8 cellular contexts compared by ENCODE assay signal in the genomic region with DNA sequence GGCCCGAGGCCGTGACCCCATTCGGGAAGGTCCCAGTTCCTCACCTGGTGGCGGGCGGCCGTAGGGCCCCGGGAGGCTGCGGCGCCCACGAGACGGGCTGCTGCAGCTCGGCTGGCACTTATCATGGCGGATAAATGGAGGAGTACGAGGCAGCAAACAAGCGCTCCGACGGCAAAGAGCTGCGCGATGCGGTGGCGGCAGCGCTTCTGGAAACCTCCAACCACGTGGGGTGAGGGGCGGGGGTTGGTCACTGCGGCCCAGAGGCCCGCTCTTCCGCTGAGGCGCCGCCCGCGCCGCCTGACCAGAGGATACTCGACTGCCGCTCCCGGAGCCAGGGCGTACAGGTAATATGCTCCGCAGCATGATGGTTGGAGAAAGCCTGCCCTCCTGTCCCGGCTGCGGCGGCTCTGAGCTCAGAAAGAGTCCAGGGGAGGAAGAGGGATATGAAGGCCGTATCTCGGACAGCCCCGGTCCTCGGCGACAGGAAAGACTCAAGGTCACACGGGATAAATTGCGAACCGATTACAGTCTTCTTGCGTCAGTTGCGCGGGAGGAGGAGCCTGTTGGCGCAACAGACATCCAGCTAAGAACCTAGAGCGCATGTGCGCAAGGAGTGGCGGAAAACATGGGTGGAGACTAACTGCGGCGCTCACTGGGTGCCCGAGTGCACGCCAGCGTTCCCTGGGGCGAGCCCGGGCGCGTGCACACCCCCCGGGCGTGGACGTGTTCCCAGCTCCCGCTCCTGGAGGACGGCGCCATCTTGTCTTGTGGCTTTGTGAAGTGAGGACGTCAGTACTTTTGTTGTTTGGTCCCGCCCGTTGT. TPM values are rescaled to one million over a fixed set of nuclear protein-coding genes. Genes with fewer than 3 reads are reported as not detected.
DNase-seq lines count a peak whose midpoint lies in the region; ATAC-seq and TF ChIP-seq lines count a peak whose summit lies in the region.

HSPA9 (minus strand) TSS at position 208 of the 822 bp plus-strand sequence; CDS start at position 125, 83 bp downstream.

- H3K9me3 ChIP-seq in WERI-Rb-1 (ENCODE audit: severe bottlenecking) (peaks cover 7% of the 10 kb centered on the region), mammary epithelial cell (replicated peaks; ENCODE audit: insufficient read depth, low read length) (no peaks in the 10 kb centered on the region), iPS-18c (ENCODE audit: control insufficient read depth, insufficient read depth, low read length) (no peaks in the 10 kb centered on the region), skeletal muscle tissue (ENCODE audit: control insufficient read depth in 3 of 3, low read length in 3 of 3) (no peaks in the 10 kb centered on the region)

- no peaks in the 10 kb centered on the region for H3K27me3 ChIP-seq in WERI-Rb-1 (ENCODE audit: insufficient read depth, low read depth, severe bottlenecking)
- H3K27me3 ChIP-seq in mammary epithelial cell (ENCODE audit: insufficient read depth, low read length) = no peaks in the 10 kb centered on the region
- no peaks in the 10 kb centered on the region for H3K27me3 ChIP-seq in skeletal muscle tissue (ENCODE audit: control insufficient read depth in 3 of 3, insufficient read depth in 3 of 3, low read length in 3 of 3)

- H3K4me2 ChIP-seq in mammary epithelial cell (ENCODE audit: insufficient read depth, low read depth, low read length) = peak within 1 kb of the TSS; percentile 88

- H3K36me3 ChIP-seq in WERI-Rb-1 (peaks cover 44% of the 10 kb centered on the region), mammary epithelial cell (ENCODE audit: insufficient read depth, low read length) (peaks cover 15% of the 10 kb centered on the region), skeletal muscle tissue (ENCODE audit: control insufficient read depth in 3 of 3, insufficient read depth in 3 of 3, low read length in 3 of 3) (peaks cover 27 to 29% (median 27%) of the 10 kb centered on the region in 3 donors)

- peak; percentile 98 for DNase-seq in ACHN
- peak; percentile 97 for DNase-seq in NCI-H2227 (lab: John Stamatoyannopoulos, UW; ENCODE audit: unreplicated experiment)
- peak; percentile 98 for DNase-seq in WERI-Rb-1
- DNase-seq in mammary epithelial cell = peak; percentile 99

- BruUV-seq in mammary epithelial cell (replicated peaks; lab: Mats Ljungman, UMichigan) = TSS peak; percentile 22

- ATAC-seq in GM18873 (IDR thresholded peaks at IDR 0.05; ENCODE audit: low FRiP score, unreplicated experiment) = peak; percentile 83
- ATAC-seq in HG03139 (IDR thresholded peaks at IDR 0.05; ENCODE audit: unreplicated experiment) = peak; percentile 75

- under 1% methylated on average over 34 of the region's 73 CpGs for WGBS in mammary epithelial cell (ENCODE audit: low coverage, missing lambda C conversion rate)

- H4K20me1 ChIP-seq in mammary epithelial cell (ENCODE audit: insufficient read depth, low read length) = no peaks in the 10 kb centered on the region

- H3K9ac ChIP-seq in mammary epithelial cell (ENCODE audit: insufficient read depth, low read length) = peak within 1 kb of the TSS; percentile 97
- H3K9ac ChIP-seq in skeletal muscle tissue (ENCODE audit: low read depth in 1 of 3, low read length in 3 of 3) = peak within 1 kb of the TSS; percentile 99 to 100 (median 100)

- no peak for TF ChIP-seq CTCF in WERI-Rb-1 (IDR thresholded peaks at IDR 0.05; ENCODE audit: low read depth, low read length)
- TF ChIP-seq CTCF in mammary epithelial cell (conservative IDR thresholded peaks at IDR 0.05 in 1 of 2, IDR thresholded peaks at IDR 0.05 in 1 of 2; ENCODE audit: extremely low read depth in 1 of 2, insufficient read depth in 1 of 2, low read depth in 1 of 2, low read length in 2 of 2) = peak in 1 of 2 donors; percentile 14

- CTCF ChIA-PET in mammary epithelial cell (lab: Charles Lee; ENCODE audit: low non-redundant PET) = interaction anchor here (0.6 kb wide), 2 partner anchors 65 to 295 kb away, joined by 3 read pairs; no protein-coding TSS in a partner anchor

- in situ Hi-C loops in ACHN (cut with HindIII; ENCODE audit: low pct_ligation_motif_present, low pct_unique_long_range_greater_than_20kb, low sequenced_read_pairs) = no loop called here
- in situ Hi-C loops in mammary epithelial cell (cut with MboI; ENCODE audit: low sequenced_read_pairs in 2 of 2) = loop anchor here (25.0 kb wide), 2 partner anchors 187 to 687 kb away; partner anchors contain the start of gene CTNNA1 (in 1 of the 2)

- peak within 1 kb of the TSS; percentile 90 for H2AFZ ChIP-seq in mammary epithelial cell (ENCODE audit: low read depth, low read length)

- peak within 1 kb of the TSS; percentile 100 for H3K27ac ChIP-seq in WERI-Rb-1
- peak within 1 kb of the TSS; percentile 100 for H3K27ac ChIP-seq in mammary epithelial cell (ENCODE audit: insufficient read depth, low read depth, low read length)
- peak within 1 kb of the TSS; percentile 100 for H3K27ac ChIP-seq in skeletal muscle tissue (ENCODE audit: low read depth, low read length)

- H3K79me2 ChIP-seq in mammary epithelial cell (ENCODE audit: insufficient read depth, low read length) = peaks cover 49% of the 10 kb centered on the region

- peaks cover 10% of the 10 kb centered on the region for H3K4me1 ChIP-seq in mammary epithelial cell (ENCODE audit: insufficient read depth, low read length)
- peaks cover 6 to 13% (median 12%) of the 10 kb centered on the region in 3 donors for H3K4me1 ChIP-seq in skeletal muscle tissue (ENCODE audit: control insufficient read depth in 3 of 3, insufficient read depth in 3 of 3, low read length in 3 of 3)

- intact Hi-C loops in mammary epithelial cell (cut with micrococcal nuclease) = loop anchor here (1.0 to 5.0 kb wide), 2 partner anchors 32 to 177 kb away; partner anchors contain the start of genes CTNNA1 and ETF1

- dilution Hi-C loops in mammary epithelial cell (cut with HindIII; ENCODE audit: low sequenced_read_pairs) = no loop called here

- H3K4me3 ChIP-seq in WERI-Rb-1 (ENCODE audit: low read depth, low read length) (peak within 1 kb of the TSS; percentile 100), mammary epithelial cell (replicated peaks in 1 of 3; ENCODE audit: insufficient read depth in 1 of 3, low read depth in 2 of 3, low read length in 3 of 3) (peak within 1 kb of the TSS; percentile 81 to 95 (median 91)), iPS-18c (ENCODE audit: insufficient read depth, low read depth, low read length) (peak within 1 kb of the TSS; percentile 96), skeletal muscle tissue (ENCODE audit: low read length in 3 of 3) (peak within 1 kb of the TSS; percentile 96 to 100 (median 99))

RNA-seq across cellular contexts. Expression of gene HSPA9, which starts in this region (rescaled TPM):
- total RNA-seq in mammary epithelial cell (100 to 1,000 TPM; 301 to 332 TPM), skeletal muscle tissue (145 TPM)
- 154 TPM for polyA plus RNA-seq in mammary epithelial cell
- 418 TPM for polyA minus RNA-seq in mammary epithelial cell

Comparison
In these comparisons a context has a peak if more than half of its experiments do, and no peak if none do; other contexts are left out.
1. Peak in every context shown above with its lines: DNase-seq, ATAC-seq, H3K4me3 ChIP-seq and H3K27ac ChIP-seq.